Comparison of ENCODE assay signal across 1 cellular context in the genomic region with DNA sequence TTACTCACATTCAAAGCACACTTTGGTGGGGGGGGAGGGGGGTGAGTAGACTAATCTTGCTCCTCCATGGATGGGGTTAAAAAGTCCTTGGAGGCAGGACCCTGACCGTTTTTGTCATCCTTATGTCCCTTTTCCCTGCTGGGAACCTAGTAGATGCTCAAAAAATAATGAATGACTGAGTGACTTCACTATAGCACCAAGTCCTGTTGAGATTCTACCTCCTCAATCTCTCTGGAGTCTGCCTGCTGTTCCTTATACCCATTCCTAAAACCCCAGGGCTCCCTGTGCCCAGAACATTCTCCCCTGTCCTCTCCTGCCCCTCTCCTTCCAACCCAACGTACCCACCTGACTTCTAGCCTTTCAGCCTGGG.
TF ChIP-seq lines count a peak whose summit lies in the region.

No MANE protein-coding gene starts in this region.

TF ChIP-seq in K562, 482 proteins besides CTCF, POLR2A, EP300 and RAD21:
- TF ChIP-seq, protein P1, sequence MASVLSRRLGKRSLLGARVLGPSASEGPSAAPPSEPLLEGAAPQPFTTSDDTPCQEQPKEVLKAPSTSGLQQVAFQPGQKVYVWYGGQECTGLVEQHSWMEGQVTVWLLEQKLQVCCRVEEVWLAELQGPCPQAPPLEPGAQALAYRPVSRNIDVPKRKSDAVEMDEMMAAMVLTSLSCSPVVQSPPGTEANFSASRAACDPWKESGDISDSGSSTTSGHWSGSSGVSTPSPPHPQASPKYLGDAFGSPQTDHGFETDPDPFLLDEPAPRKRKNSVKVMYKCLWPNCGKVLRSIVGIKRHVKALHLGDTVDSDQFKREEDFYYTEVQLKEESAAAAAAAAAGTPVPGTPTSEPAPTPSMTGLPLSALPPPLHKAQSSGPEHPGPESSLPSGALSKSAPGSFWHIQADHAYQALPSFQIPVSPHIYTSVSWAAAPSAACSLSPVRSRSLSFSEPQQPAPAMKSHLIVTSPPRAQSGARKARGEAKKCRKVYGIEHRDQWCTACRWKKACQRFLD (CRISPR knock-in tag; IDR thresholded peaks at IDR 0.05), result peak; percentile 35
- TF ChIP-seq ZNF24 (IDR thresholded peaks at IDR 0.05) (peak; percentile 60), SNIP1 (IDR thresholded peaks at IDR 0.05; ENCODE audit: low read depth) (no peak)
